9 cellular contexts compared by ENCODE assay signal in genomic region chr7:156816943-156817572, GRCh38.
DNase-seq lines count a peak whose midpoint lies in the region; ATAC-seq and TF ChIP-seq lines count a peak whose summit lies in the region.
"Had no signal": no experiment of that assay in that cellular context is flagged by ENCODE, and none has a peak within 500 bp of the region (broad histone marks: within the 10 kb centered on the region; RNA-seq: fewer than 3 reads in every experiment).

No MANE protein-coding gene starts in this region.

- DNase-seq in AG08395 (ENCODE audit: low spot score) (peak; percentile 16), GM13976 (ENCODE audit: low spot score) (peak; percentile 25), RPMI8226 (peak; percentile 14), foreskin keratinocyte (no peak), islet precursor cell (no peak), posterior cingulate gyrus (no peak)
- DNase-seq in activated CD8-positive, alpha-beta memory T cell treated with anti-CD3 and anti-CD28 coated beads, Interleukin-2, amount 50 U/mL, for 48 hours = no peak

- H3K27ac ChIP-seq in foreskin keratinocyte = no peak overlapping the region
- H3K27ac ChIP-seq: SJSA1 had no signal

- peak; percentile 6 for TF ChIP-seq CTCF in GM13976 (IDR thresholded peaks at IDR 0.05; ENCODE audit: borderline replicate concordance, control extremely low read depth, extremely low read depth, insufficient read depth, missing control alignments)
- peak; percentile 69 for TF ChIP-seq CTCF in foreskin keratinocyte (conservative IDR thresholded peaks at IDR 0.05)

- no peaks in the 10 kb centered on the region for H3K27me3 ChIP-seq in foreskin keratinocyte
- H3K27me3 ChIP-seq: SJSA1 had no signal

- H3K4me1 ChIP-seq in foreskin keratinocyte = no peaks in the 10 kb centered on the region
- H3K4me1 ChIP-seq: SJSA1 had no signal

- intact Hi-C loops in posterior cingulate gyrus (cut with DNase I) = loop anchor here (2.0 kb wide), 1 partner anchor 1020 kb away; no protein-coding TSS in a partner anchor

- in situ Hi-C loops in GM13976 (cut with MboI; ENCODE audit: low sequenced_read_pairs, unreplicated experiment) = loop anchor here (25.0 kb wide), 1 partner anchor 1005 kb away; the partner anchor contains the start of gene SHH

- ATAC-seq in foreskin keratinocyte (peak; percentile 41), HG02840 (IDR thresholded peaks at IDR 0.05; ENCODE audit: low FRiP score, unreplicated experiment) (no peak)

Comparison
In these comparisons a context has a peak if more than half of its experiments do, and no peak if none do; other contexts are left out.
1. DNase-seq: peak in AG08395 (single experiment), GM13976 (single experiment) and RPMI8226 (single experiment); none in foreskin keratinocyte (0 of 2), islet precursor cell (single experiment), posterior cingulate gyrus (0 of 10) and activated CD8-positive, alpha-beta memory T cell treated with anti-CD3 and anti-CD28 coated beads, Interleukin-2, amount 50 U/mL, for 48 hours (single experiment).